8 cellular contexts compared by ENCODE assay signal in genomic region chr1:27568247-27569087, GRCh38. TPM values are rescaled to one million over a fixed set of nuclear protein-coding genes. Genes with fewer than 3 reads are reported as not detected.
DNase-seq lines count a peak whose midpoint lies in the region; ATAC-seq, FAIRE-seq and TF ChIP-seq lines count a peak whose summit lies in the region.

No MANE protein-coding gene starts in this region.

- H2BK15ac ChIP-seq in H1 (ENCODE audit: low read length) = peak overlapping the region; percentile 19; the same call in 1 of the 2 replicates

- H4K8ac ChIP-seq in H1 (ENCODE audit: extremely low read depth, insufficient read depth, low read length) = no peak overlapping the region

- POLR2A ChIA-PET in H1 (lab: Charles Lee; ENCODE audit: partially characterized antibody) = interaction anchor here (1.1 to 25.0 kb wide), 5 partner anchors 7 to 168 kb away, joined by 3 to 355 read pairs (median 350); partner anchors contain the start of gene AHDC1

- peak overlapping the region; percentile 40 for H3K4me3 Mint-ChIP-seq in mesothelial cell of epicardium

- H3K4me3 ChIP-seq in AG10803 (ENCODE audit: low read length) (peak overlapping the region; percentile 34), H1 (ENCODE audit: extremely low read depth in 1 of 4, insufficient read depth in 2 of 4, low read depth in 3 of 4, low read length in 4 of 4) (peak overlapping the region in 3 of 4 experiments; percentile 1 to 43 (median 29); a peak in 6 of 8 replicates)

- WGBS in H1 (ENCODE audit: extremely low coverage in 1 of 2, insufficient coverage in 1 of 2, insufficient read length in 1 of 2, insufficient replicate concordance in 2 of 2, low coverage in 1 of 2, low lambda C conversion rate in 2 of 2, missing lambda C conversion rate in 1 of 2), 2 experiments = 8% methylated on average over 27 of the region's 66 CpGs; no CpG with 5 or more reads in 1 of the 2 experiments

- H3K14ac ChIP-seq in H1 (ENCODE audit: insufficient read length) = no peak overlapping the region

- H3K23me2 ChIP-seq in H1 (ENCODE audit: low read depth, low read length) = 0 out of 2 replicates have a peak, but pooled peaks cover 6% of the 10 kb centered on the region

- no peak overlapping the region for H2BK120ac ChIP-seq in H1 (replicated peaks; ENCODE audit: low read depth, low read length)

- H4K20me1 ChIP-seq in H1 (replicated peaks in 1 of 2; ENCODE audit: control insufficient read depth in 1 of 2, insufficient read depth in 2 of 2, low read length in 2 of 2) = peaks cover 12 to 20% of the 10 kb centered on the region in 2 experiments

- no peaks in the 10 kb centered on the region for H3K9me3 ChIP-seq in H1 (ENCODE audit: insufficient read depth in 2 of 2, low read depth in 1 of 2, low read length in 1 of 2)

- 0 out of 2 replicates have a peak overlapping the region, but pooled peaks have one; percentile 32 for H2AK5ac ChIP-seq in H1 (ENCODE audit: low read depth, low read length)

- H3K4me1 Mint-ChIP-seq in mesothelial cell of epicardium = peaks cover 82% of the 10 kb centered on the region

- H3K36me3 ChIP-seq in H1 (ENCODE audit: control insufficient read depth in 2 of 4, insufficient read depth in 4 of 4, low read length in 3 of 4) = no peaks in the 10 kb centered on the region

- no peak overlapping the region for H3K23ac ChIP-seq in H1 (ENCODE audit: insufficient read length)

- H2BK12ac ChIP-seq in H1 (ENCODE audit: low read depth, low read length) = no peak overlapping the region

- no peaks in the 10 kb centered on the region for H3K27me3 ChIP-seq in H1 (replicated peaks in 1 of 4; ENCODE audit: control insufficient read depth in 3 of 4, extremely low read depth in 1 of 4, insufficient read depth in 3 of 4, low read length in 3 of 4)

- FAIRE-seq in H1 (lab: Jason Lieb, UNC) = no peak

- H3K18ac ChIP-seq in H1 (ENCODE audit: extremely low read depth, low read length) = peak overlapping the region; percentile 64

- peaks cover 0 to 49% of the 10 kb centered on the region in 2 experiments; a peak in 1 of 4 replicates for H3K79me2 ChIP-seq in H1 (ENCODE audit: control insufficient read depth in 1 of 2, insufficient read depth in 2 of 2, low read length in 2 of 2)

- DNase-seq in AG10803 (ENCODE audit: low read depth) (peak; percentile 86), NCI-H774 (lab: John Stamatoyannopoulos, UW) (peak; percentile 87), H1 (ENCODE audit: low read depth in 1 of 2, low spot score in 2 of 2) (peak; percentile 80 to 97), mesothelial cell of epicardium (ENCODE audit: low spot score in 2 of 2, unreplicated experiment in 2 of 2) (peak; percentile 91 to 94)
- DNase-seq in activated CD8-positive, alpha-beta memory T cell treated with anti-CD3 and anti-CD28 coated beads for 48 hours (ENCODE audit: low read depth in 2 of 3, low spot score in 2 of 3) = peak; percentile 82 to 88 (median 83)
- peak; percentile 90 to 95 for DNase-seq in stimulated activated CD8-positive, alpha-beta memory T cell treated with anti-CD3 and anti-CD28 coated beads, Interleukin-2, amount 100 ng/mL, for 48 hours (ENCODE audit: low read depth in 2 of 2)

- peak overlapping the region; percentile 27 for H4K91ac ChIP-seq in H1 (replicated peaks; ENCODE audit: insufficient read length, low read length)

- no peak overlapping the region for H3K9ac ChIP-seq in H1 (replicated peaks in 1 of 4; ENCODE audit: extremely low read depth in 1 of 4, low read depth in 3 of 4, low read length in 3 of 4)

- no peaks in the 10 kb centered on the region for H3K27me3 Mint-ChIP-seq in mesothelial cell of epicardium (ENCODE audit: low read depth)

- H3K4me2 ChIP-seq in H1 (ENCODE audit: insufficient read depth in 1 of 2, low read depth in 2 of 2, low read length in 2 of 2) = peak overlapping the region; percentile 63 to 64

- no peak overlapping the region for H2BK20ac ChIP-seq in H1 (ENCODE audit: low read length)

- H3K36me3 Mint-ChIP-seq in mesothelial cell of epicardium = no peaks in the 10 kb centered on the region

- peak overlapping the region; percentile 12 for H4K5ac ChIP-seq in H1 (ENCODE audit: insufficient read length, low read depth, low read length)

- H3K27ac ChIP-seq in H1 (ENCODE audit: low read depth, low read length) = peak overlapping the region; percentile 1; the same call in 1 of the 2 replicates

- no peak overlapping the region for H2AFZ ChIP-seq in H1 (ENCODE audit: low read length)

- H3K27ac Mint-ChIP-seq in mesothelial cell of epicardium = peak overlapping the region; percentile 94

- peak; percentile 83 for ATAC-seq in GM19023 (IDR thresholded peaks at IDR 0.05; ENCODE audit: unreplicated experiment)
- ATAC-seq in HG03175 (IDR thresholded peaks at IDR 0.05; ENCODE audit: unreplicated experiment) = peak; percentile 84

- CTCF ChIA-PET in H1 (lab: Charles Lee; ENCODE audit: partially characterized antibody) = interaction anchor here (0.8 to 56.1 kb wide), 22 partner anchors 9 to 236 kb away, joined by 3 to 1807 read pairs (median 4); partner anchors contain the start of gene AHDC1

- no peak overlapping the region for H3K4ac ChIP-seq in H1 (replicated peaks; ENCODE audit: insufficient read length, low read depth, low read length)

- no peak overlapping the region for H3K56ac ChIP-seq in H1 (replicated peaks; ENCODE audit: insufficient read length, low read depth, low read length)

- TF ChIP-seq POLR2A in H1 (IDR thresholded peaks at IDR 0.05; ENCODE audit: control extremely low read depth in 1 of 2, low read depth in 2 of 2, low read length in 2 of 2) = no peak

- peak; percentile 32 to 69 for TF ChIP-seq RAD21 in H1 (IDR thresholded peaks at IDR 0.05 in 1 of 2, conservative IDR thresholded peaks at IDR 0.05 in 1 of 2; ENCODE audit: low read depth in 2 of 2, low read length in 2 of 2)

- no peak for TF ChIP-seq EP300 in H1 (IDR thresholded peaks at IDR 0.05; ENCODE audit: borderline replicate concordance in 1 of 2, low read depth in 2 of 2, low read length in 2 of 2)

- peaks cover 37 to 77% (median 67%) of the 10 kb centered on the region in 4 experiments for H3K4me1 ChIP-seq in H1 (replicated peaks in 1 of 4; ENCODE audit: control insufficient read depth in 3 of 4, insufficient read depth in 4 of 4, low read length in 3 of 4)

- H3K79me1 ChIP-seq in H1 (ENCODE audit: low read depth, low read length) = peaks cover 5% of the 10 kb centered on the region

- TF ChIP-seq CTCF in AG10803 (conservative IDR thresholded peaks at IDR 0.05; ENCODE audit: low read length) = peak; percentile 21
- peak in 2 of 3 experiments; percentile 73 to 91; a peak in 3 of 4 replicates for TF ChIP-seq CTCF in H1 (IDR thresholded peaks at IDR 0.05; ENCODE audit: control extremely low read depth in 1 of 3, insufficient read depth in 1 of 3, low read depth in 1 of 3, low read length in 3 of 3)
- TF ChIP-seq CTCF in mesothelial cell of epicardium (IDR thresholded peaks at IDR 0.05; ENCODE audit: unreplicated experiment) = peak; percentile 71

- peak overlapping the region; percentile 55; the same call in 1 of the 2 replicates for H2BK5ac ChIP-seq in H1 (ENCODE audit: low read depth, low read length)

- no peaks in the 10 kb centered on the region for H3K9me3 Mint-ChIP-seq in mesothelial cell of epicardium

TF ChIP-seq in H1, 55 proteins besides CTCF, POLR2A, EP300 and RAD21 (continues in another document):
- peak; percentile 24; the same call in 1 of the 2 replicates for TF ChIP-seq SUZ12 (IDR thresholded peaks at IDR 0.05; ENCODE audit: low read length)
- peak; percentile 83 for TF ChIP-seq BACH1 (IDR thresholded peaks at IDR 0.05; ENCODE audit: low read length)
- no peak for TF ChIP-seq FOSL1 (IDR thresholded peaks at IDR 0.05; ENCODE audit: insufficient read depth, low read depth, low read length)
- no peak for TF ChIP-seq EZH2 (IDR thresholded peaks at IDR 0.05; ENCODE audit: low read depth, low read length, severe bottlenecking)
- TF ChIP-seq EGR1 (IDR thresholded peaks at IDR 0.05; ENCODE audit: borderline replicate concordance, low read depth, low read length) = peak; percentile 29; the same call in 1 of the 2 replicates
- TF ChIP-seq RXRA (IDR thresholded peaks at IDR 0.05; ENCODE audit: insufficient read depth, low read depth, low read length) = no peak

RNA-seq across cellular contexts. Expression of gene AHDC1, which starts 35.5 kb away (rescaled TPM):
- total RNA-seq in H1 (2021; fragmentation: NEBNext Ultra II Directional; extraction: Animal tissue kit (Norgen Biotek cat#: 25700)) = 35.1 and 39.4 TPM in 2 replicates
- 4.4 and 8.6 TPM in 2 replicates for polyA plus RNA-seq in H1 (2011; rRNA removed)
- polyA plus RNA-seq in H1 (2011; cell fraction: cytosol; rRNA removed) = 3.3 TPM
- polyA plus RNA-seq in H1 (2011; cell fraction: nucleus; rRNA removed) = 17.1 TPM
- 18.4 to 23.0 TPM (median 21.1 TPM) in 4 replicates for polyA plus RNA-seq in H1 (2012, experiment 1 of 2)
- 17.0 TPM for polyA plus RNA-seq in H1 (2012, experiment 2 of 2)
- 11.2 TPM for polyA plus RNA-seq in H1 (2013, experiment 1 of 2)
- 11.1 TPM for polyA plus RNA-seq in H1 (2013, experiment 2 of 2)
- 4.4 and 6.1 TPM in 2 replicates for polyA minus RNA-seq in H1 (2011; rRNA and poly(A)+ RNA removed)
- polyA minus RNA-seq in H1 (2011; cell fraction: cytosol; rRNA and poly(A)+ RNA removed) = 11.9 TPM
- polyA minus RNA-seq in H1 (2011; cell fraction: nucleus; rRNA and poly(A)+ RNA removed) = 10.5 TPM
- 71.4 to 73.5 TPM (median 72.1 TPM) in 3 replicates for total RNA-seq in mesothelial cell of epicardium

Comparison
In these comparisons a context has a peak if more than half of its experiments do, and no peak if none do; other contexts are left out.
1. Peak in every context shown above with its lines: DNase-seq, ATAC-seq, H3K4me3 ChIP-seq and H3K27ac ChIP-seq.
2. CTCF ChIP-seq: peak in every context shown above with its lines; median percentile 82 in H1; 71 in mesothelial cell of epicardium; 21 in AG10803.